Comparison of ENCODE assay signal across 8 cellular contexts in genomic region chr12:12611512-12612306, GRCh38. TPM values are rescaled to one million over a fixed set of nuclear protein-coding genes. Genes with fewer than 3 reads are reported as not detected.
DNase-seq lines count a peak whose midpoint lies in the region; ATAC-seq and TF ChIP-seq lines count a peak whose summit lies in the region.

Gene CREBL2 (plus strand): TSS chr12:12611876. CDS start chr12:12612173, 297 bp downstream.

- no peaks in the 10 kb centered on the region for H3K4me1 ChIP-seq in colonic mucosa

- intact Hi-C loops in colonic mucosa (cut with DNase I) = no loop called here

- ATAC-seq in GM19043 (IDR thresholded peaks at IDR 0.05; ENCODE audit: low read depth, unreplicated experiment) = peak; percentile 61
- peak; percentile 75 for ATAC-seq in HG03378 (IDR thresholded peaks at IDR 0.05; ENCODE audit: unreplicated experiment)

- H3K9me3 ChIP-seq in colonic mucosa = no peaks in the 10 kb centered on the region

- no peaks in the 10 kb centered on the region for H3K27me3 ChIP-seq in colonic mucosa

- no peak for TF ChIP-seq CTCF in colonic mucosa (IDR thresholded peaks at IDR 0.05)

- DNase-seq in AML-193 (lab: John Stamatoyannopoulos, UW) (peak; percentile 87), NCI-H510A (lab: John Stamatoyannopoulos, UW) (peak; percentile 94), colonic mucosa (peak; percentile 94), kidney tubule cell (ENCODE audit: low spot score) (peak; percentile 95)
- DNase-seq in activated CD4-positive, alpha-beta T cell treated with anti-CD3 and anti-CD28 coated beads for 48 hours = peak; percentile 92
- DNase-seq in stimulated activated CD4-positive, alpha-beta T cell treated with anti-CD3 and anti-CD28 coated beads, Interleukin-1b, Interleukin-23, amount 100 ng/mL, for 24 hours (ENCODE audit: low read depth in 4 of 4, low spot score in 1 of 4) = peak; percentile 59 to 80 (median 67)

- H3K27ac ChIP-seq in colonic mucosa = peak within 1 kb of the TSS; percentile 94

- H3K9ac ChIP-seq in colonic mucosa (ENCODE audit: low read depth in 2 of 2, low read length in 2 of 2) = peak within 1 kb of the TSS; percentile 65 to 95

- no peaks in the 10 kb centered on the region for H3K36me3 ChIP-seq in colonic mucosa

- H3K4me3 ChIP-seq in colonic mucosa = peak within 1 kb of the TSS; percentile 73

RNA-seq across cellular contexts. Expression of gene CREBL2, which starts in this region (rescaled TPM):
- 10 to 100 TPM; 18.6 to 28.9 TPM for total RNA-seq in colonic mucosa

Comparison
In these comparisons a context has a peak if more than half of its experiments do, and no peak if none do; other contexts are left out.
1. Peak in every context shown above with its lines: DNase-seq, ATAC-seq, H3K4me3 ChIP-seq and H3K27ac ChIP-seq.